ENCODE assay signal across 21 cellular contexts in the genomic region with DNA sequence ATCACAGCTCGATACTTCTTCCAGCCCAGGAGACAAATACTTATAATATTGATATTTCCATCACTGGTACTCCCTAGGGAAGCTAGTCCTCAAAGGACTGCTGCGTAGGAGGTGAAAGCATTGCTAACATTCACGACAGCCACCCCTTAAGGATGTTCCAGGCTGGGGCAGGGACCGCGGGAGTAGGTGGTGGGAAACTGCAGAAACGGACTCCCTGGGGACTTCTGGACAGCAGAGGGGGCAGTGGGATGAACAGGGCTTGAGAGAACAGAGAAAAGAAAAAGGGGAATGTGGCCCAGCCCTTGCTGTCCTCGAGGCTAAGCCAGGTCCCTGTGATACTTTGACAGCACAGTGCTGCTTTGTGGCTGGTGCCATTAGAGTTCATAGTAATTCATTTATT.
"Had no signal": no experiment of that assay in that cellular context is flagged by ENCODE, and none has a peak within 500 bp of the region (broad histone marks: within the 10 kb centered on the region; RNA-seq: fewer than 3 reads in every experiment).

No MANE protein-coding gene starts in this region.

- DNase-seq: colonic mucosa; dermis blood vessel endothelial cell; effector CD4-positive, alpha-beta T cell; foreskin melanocyte; kidney; left ventricle myocardium inferior; lower lobe of right lung; mesendoderm; naive B cell; stimulated activated CD4-positive, alpha-beta T cell treated with anti-CD3 and anti-CD28 coated beads, Interleukin-4, amount 100 ng/mL, for 1 hour; stimulated activated CD8-positive, alpha-beta memory T cell treated with anti-CD3 and anti-CD28 coated beads, Interleukin-4, amount 100 ng/mL, for 48 hours; stimulated activated naive CD8-positive, alpha-beta T cell treated with anti-CD3 and anti-CD28 coated beads, Interleukin-15, Interleukin-2, amounts not matched to agents 100 U/mL and 50 U/mL, for 24 hours; upper lobe of right lung had no signal

- H2AFZ ChIP-seq: hepatocyte, parathyroid adenoma had no signal

- H3K4me3 Mint-ChIP-seq: naive B cell; neural crest cell; stimulated activated effector memory CD8-positive, alpha-beta T cell treated with anti-CD3 and anti-CD28 coated beads, Interleukin-12 subunit alpha, Interleukin-12 subunit beta, amount 100 ng/mL, for 72 hours had no signal

- H3K9ac ChIP-seq: parathyroid adenoma had no signal

- H3K9me3 Mint-ChIP-seq: naive B cell; neural crest cell; stimulated activated effector memory CD8-positive, alpha-beta T cell treated with anti-CD3 and anti-CD28 coated beads, Interleukin-12 subunit alpha, Interleukin-12 subunit beta, amount 100 ng/mL, for 72 hours had no signal

- FAIRE-seq: kidney had no signal

- H3K4me1 Mint-ChIP-seq: naive B cell; stimulated activated effector memory CD8-positive, alpha-beta T cell treated with anti-CD3 and anti-CD28 coated beads, Interleukin-12 subunit alpha, Interleukin-12 subunit beta, amount 100 ng/mL, for 72 hours had no signal

- H3K4me3 ChIP-seq: colonic mucosa, hepatocyte, left ventricle myocardium inferior, lower lobe of right lung, prostate gland, testis, tibial nerve, upper lobe of right lung, vagina had no signal

- H3K27me3 ChIP-seq: colonic mucosa, testis, tibial nerve, upper lobe of right lung, vagina had no signal

- H3K27ac ChIP-seq: colonic mucosa, hepatocyte, left ventricle myocardium inferior, lower lobe of right lung, parathyroid adenoma, prostate gland, testis, upper lobe of right lung, vagina had no signal

- H3K36me3 ChIP-seq: colonic mucosa, left ventricle myocardium inferior, lower lobe of right lung, prostate gland, tibial nerve, upper lobe of right lung, vagina had no signal

- H3K4me1 ChIP-seq: colonic mucosa, lower lobe of right lung, parathyroid adenoma, upper lobe of right lung, vagina had no signal

- ATAC-seq: stimulated activated effector memory CD8-positive, alpha-beta T cell treated with anti-CD3 and anti-CD28 coated beads, Interleukin-12 subunit alpha, Interleukin-12 subunit beta, amount 100 ng/mL, for 72 hours; stimulated activated naive CD8-positive, alpha-beta T cell treated with anti-CD3 and anti-CD28 coated beads, Interleukin-15, Interleukin-2, amounts not matched to agents 100 U/mL and 50 U/mL, for 24 hours; upper lobe of right lung had no signal

- H3K79me2 ChIP-seq: hepatocyte, parathyroid adenoma had no signal

- H3K9me3 ChIP-seq: colonic mucosa, left ventricle myocardium inferior, lower lobe of right lung, prostate gland, testis, tibial nerve, upper lobe of right lung, vagina had no signal

- H3K27ac Mint-ChIP-seq: naive B cell; stimulated activated effector memory CD8-positive, alpha-beta T cell treated with anti-CD3 and anti-CD28 coated beads, Interleukin-12 subunit alpha, Interleukin-12 subunit beta, amount 100 ng/mL, for 72 hours had no signal

- H3K4me2 ChIP-seq: hepatocyte had no signal

- H3K36me3 Mint-ChIP-seq: naive B cell; stimulated activated effector memory CD8-positive, alpha-beta T cell treated with anti-CD3 and anti-CD28 coated beads, Interleukin-12 subunit alpha, Interleukin-12 subunit beta, amount 100 ng/mL, for 72 hours had no signal
